ENCODE assay signal across 18 cellular contexts in the genomic region with DNA sequence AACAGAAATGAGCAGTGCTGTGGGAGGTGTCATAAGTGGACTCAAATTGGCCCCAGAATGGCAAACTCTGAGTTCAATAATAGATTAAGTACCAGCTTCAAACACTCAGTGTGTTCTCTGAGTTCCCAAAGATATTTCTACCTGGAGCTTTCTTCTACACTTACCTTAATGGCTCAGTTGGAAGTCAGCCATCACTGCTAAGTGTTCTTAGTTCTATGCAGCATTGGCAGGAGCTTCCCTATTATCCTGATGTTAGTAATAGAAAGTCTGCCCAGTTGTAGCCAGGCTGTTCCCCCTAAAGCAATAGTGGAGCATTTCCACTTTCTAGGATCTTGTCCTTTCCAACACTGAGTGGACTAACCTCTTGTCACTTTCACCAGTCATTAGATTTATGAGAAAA.
"Had no signal": no experiment of that assay in that cellular context is flagged by ENCODE, and none has a peak within 500 bp of the region (broad histone marks: within the 10 kb centered on the region; RNA-seq: fewer than 3 reads in every experiment).

No MANE protein-coding gene starts in this region.

- H3K9me3 ChIP-seq: esophagus muscularis mucosa, ovary, thoracic aorta, upper lobe of right lung had no signal

- H3K4me3 ChIP-seq: esophagus muscularis mucosa, ovary, smooth muscle cell, thoracic aorta, upper lobe of right lung had no signal

- H3K27me3 ChIP-seq: esophagus muscularis mucosa, ovary, upper lobe of right lung had no signal

- ATAC-seq: naive thymus-derived CD8-positive, alpha-beta T cell; sciatic nerve; upper lobe of right lung had no signal

- DNase-seq: activated CD4-positive, alpha-beta T cell treated with anti-CD3 and anti-CD28 coated beads, Interleukin-2, amount 50 U/mL, for 48 hours; activated gamma-delta T cell treated with Interleukin-2 at 50 U/mL for 16 hours; activated T-cell treated with anti-CD3 and anti-CD28 coated beads for 4 hours; amniotic stem cell; dermis blood vessel endothelial cell; effector memory CD4-positive, alpha-beta T cell; immature natural killer cell; kidney glomerular epithelial cell; mesenchymal stem cell; naive thymus-derived CD8-positive, alpha-beta T cell; ovary; stimulated activated CD4-positive, alpha-beta T cell treated with anti-CD3 and anti-CD28 coated beads, Interleukin-4, amount 100 ng/mL, for 1 hour; upper lobe of right lung; WERI-Rb-1 had no signal

- H3K4me1 ChIP-seq: upper lobe of right lung had no signal

- H3K36me3 ChIP-seq: esophagus muscularis mucosa, ovary, thoracic aorta, upper lobe of right lung, WERI-Rb-1 had no signal

- H3K27ac ChIP-seq: esophagus muscularis mucosa, thoracic aorta, upper lobe of right lung, WERI-Rb-1 had no signal
